In the genomic region with DNA sequence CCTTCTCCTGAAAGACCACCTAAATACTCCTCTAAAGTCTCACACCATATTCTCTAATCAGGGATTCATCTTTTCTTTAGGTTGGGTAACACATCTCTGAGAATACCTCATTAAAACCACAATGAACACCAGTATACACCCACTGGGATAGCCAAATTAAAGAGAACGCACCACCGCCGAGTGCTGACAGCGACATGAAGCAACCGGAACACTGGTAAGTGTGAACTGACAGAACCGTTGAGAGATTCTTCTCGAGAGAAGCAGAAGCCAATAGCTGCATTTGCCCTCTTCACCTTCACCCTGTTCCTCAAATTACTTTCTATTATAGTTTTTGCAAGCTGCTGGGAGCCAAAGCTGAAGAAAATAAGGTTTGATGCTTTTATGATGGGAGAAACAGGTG, we compare ENCODE assay signal across 21 cellular contexts.
DNase-seq lines count a peak whose midpoint lies in the region; ATAC-seq and TF ChIP-seq lines count a peak whose summit lies in the region.
"Had no signal": no experiment of that assay in that cellular context is flagged by ENCODE, and none has a peak within 500 bp of the region (broad histone marks: within the 10 kb centered on the region; RNA-seq: fewer than 3 reads in every experiment).

No MANE protein-coding gene starts in this region.

- H3K27me3 ChIP-seq in right atrium auricular region (no peaks in the 10 kb centered on the region), right cardiac atrium (ENCODE audit: control insufficient read depth, insufficient read depth) (no peaks in the 10 kb centered on the region)

- no peaks in the 10 kb centered on the region for H3K9me3 ChIP-seq in right atrium auricular region
- no peaks in the 10 kb centered on the region for H3K9me3 ChIP-seq in right cardiac atrium (ENCODE audit: control insufficient read depth, low read length)
- H3K9me3 ChIP-seq: A549, Caco-2 had no signal

- ATAC-seq in Right ventricle myocardium superior (ENCODE audit: poor library complexity), result peak; percentile 94
- ATAC-seq in left cardiac atrium, result peak; percentile 74 to 87
- peak; percentile 59 to 68 for ATAC-seq in right cardiac atrium
- ATAC-seq in HG03520 (IDR thresholded peaks at IDR 0.05; ENCODE audit: unreplicated experiment), result no peak
- ATAC-seq: A549; CD8-positive, alpha-beta T cell; GM12878 had no signal

- H3K4me3 Mint-ChIP-seq in CD14-positive monocyte, result no peak overlapping the region
- H3K4me3 Mint-ChIP-seq: CD4-positive, CD25-positive, alpha-beta regulatory T cell; CD8-positive, alpha-beta T cell had no signal

- TF ChIP-seq CTCF in right atrium auricular region (IDR thresholded peaks at IDR 0.05), result no peak
- no peak for TF ChIP-seq CTCF in CD14-positive monocyte (IDR thresholded peaks at IDR 0.05)

- H3K4me1 Mint-ChIP-seq in CD14-positive monocyte, result no peaks in the 10 kb centered on the region
- H3K4me1 Mint-ChIP-seq: CD4-positive, CD25-positive, alpha-beta regulatory T cell had no signal

- H3K27ac ChIP-seq in right atrium auricular region, result no peak overlapping the region
- no peak overlapping the region for H3K27ac ChIP-seq in right cardiac atrium (ENCODE audit: low read length)
- H3K27ac ChIP-seq: A549, GM23248 had no signal

- H3K4me3 ChIP-seq in right atrium auricular region (no peak overlapping the region), right cardiac atrium (ENCODE audit: low read length) (no peak overlapping the region)
- H3K4me3 ChIP-seq: A549, GM12878, GM23248 had no signal

- H3K4me1 ChIP-seq in right atrium auricular region (no peaks in the 10 kb centered on the region), right cardiac atrium (ENCODE audit: control insufficient read depth, insufficient read depth, low read length) (no peaks in the 10 kb centered on the region)
- H3K4me1 ChIP-seq: A549, Caco-2 had no signal

- no peaks in the 10 kb centered on the region for H3K36me3 ChIP-seq in right atrium auricular region

- WGBS in right cardiac atrium, result 73% methylated on average over 7 of the region's 7 CpGs

- DNase-seq in Right ventricle myocardium superior, result peak; percentile 44
- DNase-seq in right atrium auricular region (ENCODE audit: low spot score), result no peak
- DNase-seq in left cardiac atrium, result peak; percentile 39
- no peak for DNase-seq in right cardiac atrium
- DNase-seq in CD14-positive monocyte (ENCODE audit: low spot score), result no peak
- DNase-seq: 8988T; ACHN; C1 segment of cervical spinal cord; Caco-2; CD4-positive, CD25-positive, alpha-beta regulatory T cell; CD8-positive, alpha-beta T cell; DMS 273 treated with DMSO at 0.1 percent for 48 hours; DMS79; EL; GDM1; GM23248; H7; HCEC 1CT had no signal

- H3K36me3 Mint-ChIP-seq in CD14-positive monocyte, result no peaks in the 10 kb centered on the region
- H3K36me3 Mint-ChIP-seq: CD4-positive, CD25-positive, alpha-beta regulatory T cell; CD8-positive, alpha-beta T cell had no signal

- H3K27me3 Mint-ChIP-seq in CD14-positive monocyte (ENCODE audit: low read depth in 3 of 3), result peaks cover 0 to 3% (median 0%) of the 10 kb centered on the region in 3 donors
- H3K27me3 Mint-ChIP-seq: CD4-positive, CD25-positive, alpha-beta regulatory T cell had no signal

- intact Hi-C loops in Right ventricle myocardium superior (cut with DNase I) (no loop called here), left cardiac atrium (cut with DNase I) (no loop called here), right cardiac atrium (cut with DNase I) (no loop called here), CD14-positive monocyte (cut with micrococcal nuclease) (no loop called here)

- H3K27ac Mint-ChIP-seq in CD14-positive monocyte, result no peak overlapping the region
- H3K27ac Mint-ChIP-seq: CD4-positive, CD25-positive, alpha-beta regulatory T cell; CD8-positive, alpha-beta T cell had no signal

- peaks cover 0 to 10% (median 7%) of the 10 kb centered on the region in 7 donors for H3K9me3 Mint-ChIP-seq in CD14-positive monocyte
- H3K9me3 Mint-ChIP-seq: CD4-positive, CD25-positive, alpha-beta regulatory T cell; CD8-positive, alpha-beta T cell had no signal

Comparison
In these comparisons a context has a peak if more than half of its experiments do, and no peak if none do; other contexts are left out.
1. DNase-seq: peak in Right ventricle myocardium superior (single experiment) and left cardiac atrium (single experiment); none in right atrium auricular region (single experiment), right cardiac atrium (0 of 3) and CD14-positive monocyte (single experiment).